In genomic region chr4:121818215-121818614, GRCh38 we compare ENCODE assay signal across 25 cellular contexts. TPM values are rescaled to one million over a fixed set of nuclear protein-coding genes. Genes with fewer than 3 reads are reported as not detected.
DNase-seq lines count a peak whose midpoint lies in the region; ATAC-seq, FAIRE-seq and TF ChIP-seq lines count a peak whose summit lies in the region.
"Had no signal": no experiment of that assay in that cellular context is flagged by ENCODE, and none has a peak within 500 bp of the region (broad histone marks: within the 10 kb centered on the region; RNA-seq: fewer than 3 reads in every experiment).

No MANE protein-coding gene starts in this region.

- no peak overlapping the region for H3K4me3 Mint-ChIP-seq in activated T-cell treated with anti-CD3 and anti-CD28 coated beads, Interleukin-2, amount 50 U/mL, for 72 hours
- H3K4me3 Mint-ChIP-seq in activated T-helper 1 cell treated with anti-CD3 and anti-CD28 coated beads, Interleukin-12 subunit alpha, Interleukin-12 subunit beta, Interleukin-2, Interleukin-4 antibody, amounts not matched to agents 30 ng/mL and 10 ng/mL and 1 ng/mL, durations not matched to agents 14 hours and 24 hours and 36 hours: no peak overlapping the region
- H3K4me3 Mint-ChIP-seq in neural crest cell: peak overlapping the region; percentile 21
- H3K4me3 Mint-ChIP-seq: central memory CD8-positive, alpha-beta T cell; immature natural killer cell; neural progenitor cell had no signal

- no peak for DNase-seq in activated T-cell treated with anti-CD3 and anti-CD28 coated beads, Interleukin-2, amount 50 U/mL, for 72 hours
- no peak for DNase-seq in activated T-cell treated with anti-CD3 and anti-CD28 coated beads, Interleukin-2, amount 50 U/mL, for 48 hours
- DNase-seq in GM12892 (ENCODE audit: insufficient read length): no peak
- DNase-seq in activated T-helper 1 cell treated with anti-CD3 and anti-CD28 coated beads, Interleukin-12 subunit alpha, Interleukin-12 subunit beta, Interleukin-2, Interleukin-4 antibody, amounts not matched to agents 30 ng/mL and 10 ng/mL and 1 ng/mL, durations not matched to agents 14 hours and 24 hours and 36 hours (ENCODE audit: low spot score): no peak
- no peak for DNase-seq in neural crest cell (ENCODE audit: low read depth, low spot score)
- DNase-seq in foreskin fibroblast: no peak
- DNase-seq: activated CD4-positive, CD25-positive, alpha-beta regulatory T cell; activated effector memory CD4-positive, alpha-beta T cell treated with anti-CD3 and anti-CD28 coated beads, Interleukin-2, amount 50 U/mL, for 16 hours; dorsolateral prefrontal cortex; immature natural killer cell; KG1; left lung; mucosa of descending colon; NCI-H146; NCI-H2171 treated with DMSO at 0.1 percent for 48 hours; NCI-H526 treated with DMSO at 0.1 percent for 48 hours; T1000 had no signal

- H3K4me3 ChIP-seq in foreskin fibroblast (ENCODE audit: low read depth in 1 of 2, low read length in 2 of 2): no peak overlapping the region
- H3K4me3 ChIP-seq: ascending aorta, dorsolateral prefrontal cortex, left lung, mucosa of descending colon, neural progenitor cell, prostate gland had no signal

- no peaks in the 10 kb centered on the region for H3K27me3 Mint-ChIP-seq in activated T-cell treated with anti-CD3 and anti-CD28 coated beads, Interleukin-2, amount 50 U/mL, for 72 hours (ENCODE audit: low read depth)
- H3K27me3 Mint-ChIP-seq in activated T-helper 1 cell treated with anti-CD3 and anti-CD28 coated beads, Interleukin-12 subunit alpha, Interleukin-12 subunit beta, Interleukin-2, Interleukin-4 antibody, amounts not matched to agents 30 ng/mL and 10 ng/mL and 1 ng/mL, durations not matched to agents 14 hours and 24 hours and 36 hours (ENCODE audit: insufficient read depth): no peaks in the 10 kb centered on the region
- no peaks in the 10 kb centered on the region for H3K27me3 Mint-ChIP-seq in neural crest cell (ENCODE audit: low read depth)
- H3K27me3 Mint-ChIP-seq: central memory CD8-positive, alpha-beta T cell had no signal

- no peak; the same call in 1 of the 2 replicates for TF ChIP-seq POLR2A in GM12892 (IDR thresholded peaks at IDR 0.05; ENCODE audit: low read depth, low read length)

- no peaks in the 10 kb centered on the region for H3K9me3 Mint-ChIP-seq in activated T-cell treated with anti-CD3 and anti-CD28 coated beads, Interleukin-2, amount 50 U/mL, for 72 hours
- no peaks in the 10 kb centered on the region for H3K9me3 Mint-ChIP-seq in activated T-helper 1 cell treated with anti-CD3 and anti-CD28 coated beads, Interleukin-12 subunit alpha, Interleukin-12 subunit beta, Interleukin-2, Interleukin-4 antibody, amounts not matched to agents 30 ng/mL and 10 ng/mL and 1 ng/mL, durations not matched to agents 14 hours and 24 hours and 36 hours
- H3K9me3 Mint-ChIP-seq in neural crest cell: no peaks in the 10 kb centered on the region
- H3K9me3 Mint-ChIP-seq: central memory CD8-positive, alpha-beta T cell; immature natural killer cell; neural progenitor cell had no signal

- H3K36me3 Mint-ChIP-seq in activated T-cell treated with anti-CD3 and anti-CD28 coated beads, Interleukin-2, amount 50 U/mL, for 72 hours (ENCODE audit: insufficient read depth in 2 of 2): peaks cover 6 to 36% of the 10 kb centered on the region in 2 donors
- peaks cover 56% of the 10 kb centered on the region for H3K36me3 Mint-ChIP-seq in activated T-helper 1 cell treated with anti-CD3 and anti-CD28 coated beads, Interleukin-12 subunit alpha, Interleukin-12 subunit beta, Interleukin-2, Interleukin-4 antibody, amounts not matched to agents 30 ng/mL and 10 ng/mL and 1 ng/mL, durations not matched to agents 14 hours and 24 hours and 36 hours (ENCODE audit: low read depth)
- peaks cover 16% of the 10 kb centered on the region for H3K36me3 Mint-ChIP-seq in neural crest cell (ENCODE audit: low read depth)

- TF ChIP-seq CTCF in neural crest cell (conservative IDR thresholded peaks at IDR 0.05): no peak
- TF ChIP-seq CTCF in foreskin fibroblast (IDR thresholded peaks at IDR 0.05; ENCODE audit: low read depth, low read length): no peak

- peak overlapping the region; percentile 19 for H3K27ac Mint-ChIP-seq in activated T-cell treated with anti-CD3 and anti-CD28 coated beads, Interleukin-2, amount 50 U/mL, for 72 hours
- peak overlapping the region; percentile 13 for H3K27ac Mint-ChIP-seq in activated T-helper 1 cell treated with anti-CD3 and anti-CD28 coated beads, Interleukin-12 subunit alpha, Interleukin-12 subunit beta, Interleukin-2, Interleukin-4 antibody, amounts not matched to agents 30 ng/mL and 10 ng/mL and 1 ng/mL, durations not matched to agents 14 hours and 24 hours and 36 hours
- no peak overlapping the region for H3K27ac Mint-ChIP-seq in neural crest cell (ENCODE audit: unreplicated experiment)
- H3K27ac Mint-ChIP-seq: neural progenitor cell had no signal

- intact Hi-C loops in activated T-helper 1 cell treated with anti-CD3 and anti-CD28 coated beads, Interleukin-12 subunit alpha, Interleukin-12 subunit beta, Interleukin-2, Interleukin-4 antibody, amounts not matched to agents 30 ng/mL and 10 ng/mL and 1 ng/mL, durations not matched to agents 14 hours and 24 hours and 36 hours (cut with micrococcal nuclease): no loop called here

- ATAC-seq in activated T-cell treated with anti-CD3 and anti-CD28 coated beads, Interleukin-2, amount 50 U/mL, for 72 hours (replicated peaks in 1 of 2): no peak
- ATAC-seq in HG02623 (IDR thresholded peaks at IDR 0.05; ENCODE audit: unreplicated experiment): no peak
- ATAC-seq: HCT116, left lung, mucosa of descending colon had no signal

- H3K4me1 Mint-ChIP-seq in activated T-cell treated with anti-CD3 and anti-CD28 coated beads, Interleukin-2, amount 50 U/mL, for 72 hours (ENCODE audit: low read depth): peaks cover 28% of the 10 kb centered on the region
- peaks cover 62% of the 10 kb centered on the region for H3K4me1 Mint-ChIP-seq in activated T-helper 1 cell treated with anti-CD3 and anti-CD28 coated beads, Interleukin-12 subunit alpha, Interleukin-12 subunit beta, Interleukin-2, Interleukin-4 antibody, amounts not matched to agents 30 ng/mL and 10 ng/mL and 1 ng/mL, durations not matched to agents 14 hours and 24 hours and 36 hours (ENCODE audit: low read depth)
- peaks cover 25% of the 10 kb centered on the region for H3K4me1 Mint-ChIP-seq in neural crest cell

- FAIRE-seq in GM12892 (lab: Jason Lieb, UNC): peak; percentile 30

RNA-seq across cellular contexts. Expression of gene CCNA2, which starts 5.5 kb away (rescaled TPM):
- total RNA-seq in activated T-cell treated with anti-CD3 and anti-CD28 coated beads, Interleukin-2, amount 50 U/mL, for 72 hours: 10 to 100 TPM; 69.0 to 74.8 TPM
- 35.5 TPM for polyA plus RNA-seq in GM12892 (2012; ENCODE audit: missing spikeins)
- 59.9 and 64.3 TPM in 2 replicates for total RNA-seq in activated T-helper 1 cell treated with anti-CD3 and anti-CD28 coated beads, Interleukin-12 subunit alpha, Interleukin-12 subunit beta, Interleukin-2, Interleukin-4 antibody, amounts not matched to agents 30 ng/mL and 10 ng/mL and 1 ng/mL, durations not matched to agents 14 hours and 24 hours and 36 hours
- 85.2 and 85.3 TPM in 2 replicates for total RNA-seq in neural crest cell
- total RNA-seq: ascending aorta had no signal

RNA-seq across cellular contexts. Expression of gene EXOSC9, which starts 17.1 kb away (rescaled TPM):
- total RNA-seq in activated T-cell treated with anti-CD3 and anti-CD28 coated beads, Interleukin-2, amount 50 U/mL, for 72 hours: 10 to 100 TPM; 52.7 to 70.0 TPM
- 68.8 TPM for polyA plus RNA-seq in GM12892 (2012; ENCODE audit: missing spikeins)
- total RNA-seq in activated T-helper 1 cell treated with anti-CD3 and anti-CD28 coated beads, Interleukin-12 subunit alpha, Interleukin-12 subunit beta, Interleukin-2, Interleukin-4 antibody, amounts not matched to agents 30 ng/mL and 10 ng/mL and 1 ng/mL, durations not matched to agents 14 hours and 24 hours and 36 hours: 71.9 and 74.0 TPM in 2 replicates
- total RNA-seq in neural crest cell: 58.8 and 64.4 TPM in 2 replicates

RNA-seq across cellular contexts. Expression of gene BBS7, which starts 52.1 kb away (rescaled TPM):
- 10 to 100 TPM; 13.6 to 14.0 TPM for total RNA-seq in activated T-cell treated with anti-CD3 and anti-CD28 coated beads, Interleukin-2, amount 50 U/mL, for 72 hours
- 8.8 TPM for polyA plus RNA-seq in GM12892 (2012; ENCODE audit: missing spikeins)
- 16.9 and 20.2 TPM in 2 replicates for total RNA-seq in activated T-helper 1 cell treated with anti-CD3 and anti-CD28 coated beads, Interleukin-12 subunit alpha, Interleukin-12 subunit beta, Interleukin-2, Interleukin-4 antibody, amounts not matched to agents 30 ng/mL and 10 ng/mL and 1 ng/mL, durations not matched to agents 14 hours and 24 hours and 36 hours
- total RNA-seq in neural crest cell: 26.4 and 26.9 TPM in 2 replicates

RNA-seq across cellular contexts. Expression of gene SMIM43, which starts 53.3 kb away (rescaled TPM):
- total RNA-seq in activated T-cell treated with anti-CD3 and anti-CD28 coated beads, Interleukin-2, amount 50 U/mL, for 72 hours: not detected
- polyA plus RNA-seq in GM12892 (2012; ENCODE audit: missing spikeins): not detected
- total RNA-seq in activated T-helper 1 cell treated with anti-CD3 and anti-CD28 coated beads, Interleukin-12 subunit alpha, Interleukin-12 subunit beta, Interleukin-2, Interleukin-4 antibody, amounts not matched to agents 30 ng/mL and 10 ng/mL and 1 ng/mL, durations not matched to agents 14 hours and 24 hours and 36 hours: not detected in 2 replicates
- 0.25 and 0.51 TPM in 2 replicates for total RNA-seq in neural crest cell
- total RNA-seq: ascending aorta, HT-29, prostate gland, ureter had no signal
- polyA plus RNA-seq: immature natural killer cell had no signal
